Comparison of ENCODE assay signal across 7 cellular contexts in the genomic region with DNA sequence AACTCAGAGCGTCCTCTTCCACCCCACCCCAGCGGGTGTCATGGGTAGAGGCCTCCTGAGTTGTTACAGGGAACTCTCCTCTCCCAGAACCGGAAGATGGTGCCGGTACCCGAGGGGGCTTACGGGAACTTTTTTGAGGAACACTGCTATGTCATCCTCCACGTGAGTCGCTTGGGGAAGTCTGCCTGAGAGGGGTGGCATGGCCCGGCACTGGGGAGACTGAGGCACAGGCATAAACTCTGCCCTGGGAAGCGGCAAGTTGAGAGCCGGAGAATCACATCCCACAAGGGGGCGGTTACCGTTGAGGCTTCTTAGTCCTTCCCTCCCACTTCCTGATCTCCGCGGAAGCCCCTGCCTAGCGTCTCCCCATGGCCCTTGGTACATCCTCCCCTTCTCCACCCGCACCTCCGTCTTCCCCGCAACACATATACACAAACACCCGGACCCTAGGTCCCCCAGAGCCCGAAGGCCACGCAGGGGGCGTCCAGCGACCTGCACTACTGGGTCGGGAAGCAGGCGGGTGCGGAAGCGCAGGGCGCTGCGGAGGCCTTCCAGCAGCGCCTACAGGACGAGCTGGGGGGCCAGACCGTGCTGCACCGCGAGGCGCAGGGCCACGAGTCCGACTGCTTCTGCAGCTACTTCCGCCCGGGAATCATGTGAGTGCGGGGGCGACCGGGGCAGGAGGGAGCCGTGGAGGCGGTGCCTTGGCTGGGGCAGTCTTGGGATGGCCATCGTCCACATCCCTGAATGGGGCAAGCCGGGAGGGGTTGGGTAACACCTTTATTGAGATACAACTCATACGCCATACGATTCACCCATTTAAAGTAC. TPM values are rescaled to one million over a fixed set of nuclear protein-coding genes. Genes with fewer than 3 reads are reported as not detected.
DNase-seq lines count a peak whose midpoint lies in the region; ATAC-seq lines count a peak whose summit lies in the region.

No MANE protein-coding gene starts in this region.

- H3K36me3 Mint-ChIP-seq in activated naive CD4-positive, alpha-beta T cell treated with anti-CD3 and anti-CD28 coated beads, Interleukin-2, amount 50 U/mL, for 24 hours = peaks cover 12% of the 10 kb centered on the region

- intact Hi-C loops in Right ventricle myocardium superior (cut with DNase I) = no loop called here
- intact Hi-C loops in posterior vena cava (cut with DNase I) = no loop called here

- H3K27me3 Mint-ChIP-seq in activated naive CD4-positive, alpha-beta T cell treated with anti-CD3 and anti-CD28 coated beads, Interleukin-2, amount 50 U/mL, for 24 hours = no peaks in the 10 kb centered on the region

- peak overlapping the region; percentile 98 for H3K27ac Mint-ChIP-seq in activated naive CD4-positive, alpha-beta T cell treated with anti-CD3 and anti-CD28 coated beads, Interleukin-2, amount 50 U/mL, for 24 hours

- DNase-seq in SIG-M5 treated with dmso at 0.1 percent for 504 hours (lab: John Stamatoyannopoulos, UW; ENCODE audit: unreplicated experiment) = peak; percentile 72
- DNase-seq in Right ventricle myocardium superior = peak; percentile 84
- peak; percentile 95 for DNase-seq in posterior vena cava (ENCODE audit: low spot score)
- DNase-seq in ureter (ENCODE audit: low spot score) = peak; percentile 86

- ATAC-seq in GM18870 (IDR thresholded peaks at IDR 0.05; ENCODE audit: unreplicated experiment) = peak; percentile 40
- ATAC-seq in HG03064 (IDR thresholded peaks at IDR 0.05; ENCODE audit: low read depth, unreplicated experiment) = peak; percentile 55
- peak; percentile 56 for ATAC-seq in Right ventricle myocardium superior (ENCODE audit: poor library complexity)

- peak overlapping the region; percentile 94 for H3K4me3 Mint-ChIP-seq in activated naive CD4-positive, alpha-beta T cell treated with anti-CD3 and anti-CD28 coated beads, Interleukin-2, amount 50 U/mL, for 24 hours

- H3K4me1 Mint-ChIP-seq in activated naive CD4-positive, alpha-beta T cell treated with anti-CD3 and anti-CD28 coated beads, Interleukin-2, amount 50 U/mL, for 24 hours = peaks cover 54% of the 10 kb centered on the region

- no peaks in the 10 kb centered on the region for H3K9me3 Mint-ChIP-seq in activated naive CD4-positive, alpha-beta T cell treated with anti-CD3 and anti-CD28 coated beads, Interleukin-2, amount 50 U/mL, for 24 hours

RNA-seq across cellular contexts. Expression of gene VILL, which starts 3.4 kb away (rescaled TPM):
- total RNA-seq in Right ventricle myocardium superior = 4.0 TPM
- 1 to 10 TPM; 3.4 to 5.9 TPM for total RNA-seq in posterior vena cava
- 46.4 TPM for total RNA-seq in ureter

RNA-seq across cellular contexts. Expression of gene PLCD1, which starts 35.4 kb away (rescaled TPM):
- total RNA-seq in Right ventricle myocardium superior (8.5 TPM), posterior vena cava (10 to 100 TPM; 32.5 to 40.9 TPM), ureter (93.5 TPM)

RNA-seq across cellular contexts. Expression of gene DLEC1, which starts 45.0 kb away (rescaled TPM):
- total RNA-seq in Right ventricle myocardium superior (0.16 TPM), posterior vena cava (under 1 TPM; 0.14 to 0.51 TPM), ureter (5.6 TPM)

Comparison
In these comparisons a context has a peak if more than half of its experiments do, and no peak if none do; other contexts are left out.
1. Peak in every context shown above with its lines: DNase-seq and ATAC-seq.